In genomic region chr22:40519284-40519947, GRCh38 we compare ENCODE assay signal across 1 cellular context.
TF ChIP-seq lines count a peak whose summit lies in the region.

No MANE protein-coding gene starts in this region.

TF ChIP-seq in GM12878, 131 proteins besides CTCF, POLR2A, EP300 and RAD21 (continued from another document):
- TF ChIP-seq ZBTB40 (IDR thresholded peaks at IDR 0.05; ENCODE audit: borderline replicate concordance), result peak; percentile 16; the same call in 1 of the 2 replicates
- no peak for TF ChIP-seq ZBTB11 (CRISPR knock-in tag; IDR thresholded peaks at IDR 0.05)
- TF ChIP-seq CHD4 (IDR thresholded peaks at IDR 0.05), result no peak
- peak; percentile 41 for TF ChIP-seq JUNB (IDR thresholded peaks at IDR 0.05)
- peak; percentile 93 for TF ChIP-seq ATF7 (IDR thresholded peaks at IDR 0.05; ENCODE audit: low read depth)
